8 cellular contexts compared by ENCODE assay signal in the genomic region with DNA sequence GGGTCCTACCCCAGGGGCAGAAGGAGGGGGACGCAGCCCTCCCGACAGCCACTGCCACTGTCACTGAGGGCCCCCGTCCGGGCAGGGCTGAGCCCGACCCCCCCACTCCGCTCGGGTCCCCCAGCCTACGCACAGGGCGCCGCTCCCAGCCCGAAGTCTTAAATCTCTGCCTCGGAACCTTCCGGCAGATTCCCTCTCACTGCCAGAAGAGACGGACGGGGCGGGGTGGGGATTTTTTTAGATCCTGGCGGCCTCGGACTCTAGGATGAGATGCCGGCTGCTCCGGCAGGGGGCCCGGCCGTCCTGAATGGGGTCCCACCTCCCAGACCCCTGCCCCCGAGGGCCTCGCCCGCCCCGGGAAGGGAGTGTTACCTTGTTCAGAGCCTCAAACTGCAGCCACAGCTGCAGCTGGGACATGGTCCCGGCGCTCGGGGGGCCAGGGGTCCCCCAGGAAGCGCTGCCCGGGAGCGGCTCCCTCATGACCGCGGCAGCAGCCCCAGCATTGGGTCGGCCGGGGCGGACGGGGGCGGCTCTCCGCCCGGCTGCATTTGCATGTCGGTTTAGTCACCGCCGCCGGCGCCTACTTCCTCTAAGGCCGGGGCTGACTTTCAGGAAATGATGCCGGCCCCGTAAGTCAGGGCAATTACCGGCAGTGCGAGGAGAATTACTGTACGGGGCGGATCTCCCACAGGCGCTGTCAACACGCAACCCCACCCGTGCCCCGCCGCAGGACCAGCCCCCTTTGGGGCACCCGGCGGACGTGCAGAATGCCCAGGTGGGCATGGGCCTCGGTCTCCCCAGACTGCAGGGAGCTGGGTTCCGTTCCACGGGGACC. TPM values are rescaled to one million over a fixed set of nuclear protein-coding genes. Genes with fewer than 3 reads are reported as not detected.
DNase-seq lines count a peak whose midpoint lies in the region; ATAC-seq and TF ChIP-seq lines count a peak whose summit lies in the region.

No MANE protein-coding gene starts in this region.

- TF ChIP-seq CTCF in Peyer's patch (IDR thresholded peaks at IDR 0.05) (no peak), neutrophil (IDR thresholded peaks at IDR 0.05) (peak; percentile 53)

- H3K36me3 ChIP-seq in Peyer's patch (peaks cover 0 to 9% (median 0%) of the 10 kb centered on the region in 3 donors), neutrophil (peaks cover 58% of the 10 kb centered on the region), subcutaneous abdominal adipose tissue (ENCODE audit: control insufficient read depth in 5 of 5, insufficient read depth in 5 of 5, low read length in 5 of 5) (peaks cover 0 to 30% (median 14%) of the 10 kb centered on the region in 5 donors)

- H3K4me1 ChIP-seq in Peyer's patch (peaks cover 4 to 61% (median 36%) of the 10 kb centered on the region in 4 donors), neutrophil (ENCODE audit: control insufficient read depth in 1 of 2, insufficient read depth in 1 of 2, low read depth in 1 of 2, low read length in 1 of 2) (peaks cover 40 to 44% of the 10 kb centered on the region in 2 experiments), subcutaneous abdominal adipose tissue (ENCODE audit: control insufficient read depth in 5 of 5, insufficient read depth in 5 of 5, low read length in 5 of 5) (peaks cover 4 to 61% (median 54%) of the 10 kb centered on the region in 5 donors)

- no peaks in the 10 kb centered on the region for H3K27me3 ChIP-seq in Peyer's patch
- H3K27me3 ChIP-seq in neutrophil = no peaks in the 10 kb centered on the region
- no peaks in the 10 kb centered on the region for H3K27me3 ChIP-seq in subcutaneous abdominal adipose tissue (ENCODE audit: control insufficient read depth in 5 of 5, insufficient read depth in 4 of 5, low read length in 5 of 5)

- peak; percentile 53 for ATAC-seq in HG02840 (IDR thresholded peaks at IDR 0.05; ENCODE audit: low FRiP score, unreplicated experiment)

- no peaks in the 10 kb centered on the region for H3K9me3 ChIP-seq in Peyer's patch
- no peaks in the 10 kb centered on the region for H3K9me3 ChIP-seq in neutrophil
- H3K9me3 ChIP-seq in subcutaneous abdominal adipose tissue (ENCODE audit: control insufficient read depth in 5 of 5, low read length in 5 of 5) = no peaks in the 10 kb centered on the region

- peak; percentile 43 for TF ChIP-seq POLR2A in GM10847 (IDR thresholded peaks at IDR 0.05; ENCODE audit: extremely low read depth, insufficient read length)
- peak; percentile 31 to 65 for TF ChIP-seq POLR2A in Peyer's patch (IDR thresholded peaks at IDR 0.05)

- H3K4me3 ChIP-seq in Peyer's patch = peak overlapping the region; percentile 56 to 81 (median 75)
- H3K4me3 ChIP-seq in neutrophil (ENCODE audit: low read depth in 1 of 2, low read length in 1 of 2) = peak overlapping the region; percentile 97 to 99
- peak overlapping the region; percentile 40 to 85 (median 73) for H3K4me3 ChIP-seq in subcutaneous abdominal adipose tissue (ENCODE audit: low read depth in 1 of 5, low read length in 5 of 5)

- DNase-seq in Peyer's patch = peak; percentile 92 to 97 (median 94)
- DNase-seq in activated effector memory CD4-positive, alpha-beta T cell treated with anti-CD3 and anti-CD28 coated beads, Interleukin-2, amount 50 U/mL, for 16 hours = peak; percentile 95
- DNase-seq in foreskin melanocyte = peak; percentile 66
- DNase-seq in NCI-H510A (lab: John Stamatoyannopoulos, UW) = no peak

- H3K27ac ChIP-seq in Peyer's patch = peak overlapping the region; percentile 91 to 97 (median 94)
- H3K27ac ChIP-seq in neutrophil = peak overlapping the region; percentile 99
- H3K27ac ChIP-seq in subcutaneous abdominal adipose tissue (ENCODE audit: low read depth, low read length) = peak overlapping the region; percentile 95

- peak overlapping the region; percentile 68 to 96 (median 87) for H3K9ac ChIP-seq in subcutaneous abdominal adipose tissue (ENCODE audit: low read length in 5 of 5)

RNA-seq across cellular contexts. Expression of gene GPX4, which starts 28.1 kb away (rescaled TPM):
- total RNA-seq in Peyer's patch = 100 to 1,000 TPM; 258 to 493 (median 326) TPM

RNA-seq across cellular contexts. Expression of gene POLR2E, which starts 36.8 kb away (rescaled TPM):
- total RNA-seq in Peyer's patch = 100 to 1,000 TPM in 2 of 4 donors, 10 to 100 TPM in 2; 74.3 to 107 (median 96.9) TPM

RNA-seq across cellular contexts. Expression of gene SBNO2, which starts 42.1 kb away (rescaled TPM):
- total RNA-seq in Peyer's patch = 10 to 100 TPM; 26.4 to 71.0 (median 57.8) TPM
